Comparison of ENCODE assay signal across 8 cellular contexts in genomic region chr3:150602426-150603089, GRCh38. TPM values are rescaled to one million over a fixed set of nuclear protein-coding genes. Genes with fewer than 3 reads are reported as not detected.
A peak's percentile ranks its signal among the peaks of the same experiment; 100 is the strongest.
DNase-seq lines count a peak whose midpoint lies in the region; ATAC-seq and TF ChIP-seq lines count a peak whose summit lies in the region.

No MANE protein-coding gene starts in this region.

- DNase-seq in astrocyte of the cerebellum (ENCODE audit: low read depth), result no peak
- DNase-seq in upper lobe of right lung, result no peak
- no peak for DNase-seq in NCI-H2196 (lab: John Stamatoyannopoulos, UW; ENCODE audit: unreplicated experiment)
- no peak for DNase-seq in midbrain (lab: John Stamatoyannopoulos, UW)

- TF ChIP-seq CTCF in 22Rv1 (IDR thresholded peaks at IDR 0.05) (no peak), astrocyte of the cerebellum (IDR thresholded peaks at IDR 0.05; ENCODE audit: low read depth, low read length, missing control alignments) (no peak), liver (IDR thresholded peaks at IDR 0.05; ENCODE audit: low read depth, low read length, missing input control) (no peak), upper lobe of right lung (IDR thresholded peaks at IDR 0.05) (no peak)

- intact Hi-C loops in upper lobe of right lung (cut with DNase I), result no loop called here

- WGBS in liver, result 35% methylated on average over 5 of the region's 5 CpGs

- peak overlapping the region; percentile 90 for H3K9ac ChIP-seq in liver (ENCODE audit: low read depth in 1 of 2, low read length in 2 of 2)

- H3K4me3 ChIP-seq in astrocyte of the cerebellum (ENCODE audit: low read depth, low read length), result peak overlapping the region; percentile 55
- peak overlapping the region; percentile 71 to 88 (median 77) for H3K4me3 ChIP-seq in liver (ENCODE audit: low read depth in 1 of 3, low read length in 3 of 3)
- H3K4me3 ChIP-seq in upper lobe of right lung, result peak overlapping the region; percentile 83

- in situ Hi-C loops in astrocyte of the cerebellum (cut with HindIII; ENCODE audit: low sequenced_read_pairs), result no loop called here

- peak; percentile 16 for ATAC-seq in GM19324 (IDR thresholded peaks at IDR 0.05; ENCODE audit: low FRiP score, unreplicated experiment)
- ATAC-seq in HG03354 (IDR thresholded peaks at IDR 0.05; ENCODE audit: poor library complexity, severe bottlenecking, unreplicated experiment), result peak; percentile 10
- no peak for ATAC-seq in upper lobe of right lung

- H3K4me1 ChIP-seq in liver (ENCODE audit: control insufficient read depth in 4 of 4, insufficient read depth in 4 of 4, low read length in 3 of 4) (peaks cover 3 to 25% (median 10%) of the 10 kb centered on the region in 4 donors), upper lobe of right lung (peaks cover 39% of the 10 kb centered on the region)

- H3K36me3 ChIP-seq in liver (ENCODE audit: control insufficient read depth in 4 of 4, insufficient read depth in 3 of 4, low read depth in 1 of 4, low read length in 3 of 4) (no peaks in the 10 kb centered on the region), upper lobe of right lung (no peaks in the 10 kb centered on the region)

- TF ChIP-seq RAD21 in liver (IDR thresholded peaks at IDR 0.05), result no peak

- H3K9me3 ChIP-seq in liver (ENCODE audit: control insufficient read depth in 4 of 4, low read length in 3 of 4) (no peaks in the 10 kb centered on the region), upper lobe of right lung (no peaks in the 10 kb centered on the region)

- H3K27me3 ChIP-seq in liver (ENCODE audit: control insufficient read depth in 4 of 4, insufficient read depth in 4 of 4, low read length in 3 of 4), result no peaks in the 10 kb centered on the region
- no peaks in the 10 kb centered on the region for H3K27me3 ChIP-seq in upper lobe of right lung

- peak overlapping the region; percentile 97 for H3K27ac ChIP-seq in 22Rv1
- peak overlapping the region; percentile 89 for H3K27ac ChIP-seq in liver (ENCODE audit: low read depth in 1 of 2, low read length in 2 of 2)
- peak overlapping the region; percentile 97 for H3K27ac ChIP-seq in upper lobe of right lung

TF ChIP-seq in liver, 16 proteins besides CTCF, POLR2A, EP300 and RAD21:
- TF ChIP-seq FOXA2 (IDR thresholded peaks at IDR 0.05) (no peak), REST (IDR thresholded peaks at IDR 0.05) (no peak), HNF4A (conservative IDR thresholded peaks at IDR 0.05) (no peak), MAX (IDR thresholded peaks at IDR 0.05) (no peak), HNF4G (IDR thresholded peaks at IDR 0.05) (no peak), EGR1 (IDR thresholded peaks at IDR 0.05; ENCODE audit: low read depth in 2 of 2) (no peak), ZBTB33 (IDR thresholded peaks at IDR 0.05) (no peak), RXRA (IDR thresholded peaks at IDR 0.05) (no peak), TAF1 (conservative IDR thresholded peaks at IDR 0.05) (no peak), SP1 (IDR thresholded peaks at IDR 0.05) (no peak), FOXA1 (IDR thresholded peaks at IDR 0.05) (no peak), NR2F2 (IDR thresholded peaks at IDR 0.05) (no peak), GABPA (IDR thresholded peaks at IDR 0.05 in 1 of 2, conservative IDR thresholded peaks at IDR 0.05 in 1 of 2) (no peak), ATF3 (IDR thresholded peaks at IDR 0.05) (no peak), YY1 (IDR thresholded peaks at IDR 0.05) (no peak), JUND (IDR thresholded peaks at IDR 0.05) (no peak)

RNA-seq across cellular contexts. Expression of gene SELENOT, which starts 0.6 kb away (rescaled TPM):
- total RNA-seq in liver (100 to 1,000 TPM in 1 of 2 donors, 10 to 100 TPM in 1; 52.7 to 107 TPM), upper lobe of right lung (118 TPM)
- 10 to 100 TPM; 59.2 to 80.8 TPM for polyA plus RNA-seq in liver

RNA-seq across cellular contexts. Expression of gene EIF2A, which starts 56.0 kb away (rescaled TPM):
- total RNA-seq in liver (100 to 1,000 TPM in 1 of 2 donors, 10 to 100 TPM in 1; 65.9 to 104 TPM), upper lobe of right lung (83.8 TPM)
- 10 to 100 TPM; 23.6 to 28.5 TPM for polyA plus RNA-seq in liver

RNA-seq across cellular contexts. Expression of gene SERP1, which starts 56.3 kb away (rescaled TPM):
- total RNA-seq in liver, result 100 to 1,000 TPM; 116 to 254 TPM
- 100 to 1,000 TPM; 116 to 247 TPM for polyA plus RNA-seq in liver
- total RNA-seq in upper lobe of right lung, result 132 TPM
